Comparison of ENCODE assay signal across 10 cellular contexts in the genomic region with DNA sequence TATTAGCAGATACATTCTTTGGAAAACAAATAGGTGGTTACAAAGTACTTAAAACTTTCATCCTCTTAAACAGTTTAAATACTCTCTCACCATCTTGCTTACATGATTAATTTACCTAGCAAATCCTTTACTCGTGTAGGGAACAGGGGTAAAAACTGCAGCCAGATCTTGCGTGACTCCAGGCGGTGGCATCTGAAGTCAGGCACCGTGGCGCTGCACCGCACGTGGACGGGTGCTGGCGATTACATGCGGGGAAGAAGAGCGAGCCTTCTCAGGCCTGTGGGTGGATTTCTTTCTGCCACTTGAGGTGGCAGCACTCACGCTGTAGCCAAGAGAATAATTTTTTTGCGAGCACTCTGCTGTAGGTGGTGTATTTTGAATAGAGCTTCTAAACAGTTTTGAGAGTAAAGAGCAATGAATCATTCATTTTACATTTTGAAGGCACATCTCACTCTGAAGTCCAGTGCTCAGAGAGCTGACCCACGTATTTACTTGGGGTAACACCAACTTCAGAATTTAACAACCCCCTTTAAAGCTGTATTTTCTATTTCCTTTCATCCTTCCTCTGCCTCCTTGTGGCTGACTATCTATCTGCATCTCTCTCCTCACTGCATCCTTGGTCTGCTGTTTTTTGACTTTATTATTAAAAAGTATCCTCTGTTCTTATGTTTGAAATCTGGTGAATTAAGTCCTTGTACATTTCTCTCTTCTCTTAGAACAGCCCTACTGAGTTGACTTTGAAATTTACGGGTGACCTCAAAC.
A peak's percentile ranks its signal among the peaks of the same experiment; 100 is the strongest.
DNase-seq lines count a peak whose midpoint lies in the region; ATAC-seq and TF ChIP-seq lines count a peak whose summit lies in the region.
"Had no signal": no experiment of that assay in that cellular context is flagged by ENCODE, and none has a peak within 500 bp of the region (broad histone marks: within the 10 kb centered on the region; RNA-seq: fewer than 3 reads in every experiment).

No MANE protein-coding gene starts in this region.

- peaks cover 0 to 98% (median 63%) of the 10 kb centered on the region in 9 donors for H3K36me3 ChIP-seq in heart right ventricle
- peaks cover 45% of the 10 kb centered on the region for H3K36me3 ChIP-seq in right atrium auricular region

- intact Hi-C loops in heart right ventricle (cut with DNase I) = loop anchor here in 9 of 10 donors (1.0 to 10.0 kb wide), 11 partner anchors 65 to 369 kb away; no protein-coding TSS in a partner anchor

- H3K27ac ChIP-seq in heart right ventricle (peak overlapping the region in 5 of 10 donors; percentile 8 to 71 (median 33)), right atrium auricular region (peak overlapping the region in 1 of 2 donors; percentile 18)

- no peak overlapping the region for H3K27ac Mint-ChIP-seq in WTC11
- H3K27ac Mint-ChIP-seq: activated naive CD8-positive, alpha-beta T cell; CD8-positive, alpha-beta T cell had no signal

- H3K36me3 Mint-ChIP-seq in WTC11 = peaks cover 3% of the 10 kb centered on the region; the same call in 1 of the 2 replicates
- H3K36me3 Mint-ChIP-seq: activated naive CD8-positive, alpha-beta T cell; CD8-positive, alpha-beta T cell had no signal

- POLR2A ChIA-PET in WTC11 (lab: Charles Lee) = no interaction called here

- WGBS in heart right ventricle, 2 donors = 79 to 86% methylated on average over 15 of the region's 15 CpGs

- DNase-seq in heart right ventricle = no peak
- DNase-seq in right atrium auricular region (ENCODE audit: low spot score) = no peak
- no peak for DNase-seq in WTC11 (ENCODE audit: low spot score)
- peak; percentile 3 for DNase-seq in kidney glomerular epithelial cell (lab: John Stamatoyannopoulos, UW)
- no peak for DNase-seq in epidermal melanocyte (ENCODE audit: insufficient read length, low spot score)
- DNase-seq in NCI-H2107 treated with DMSO at 0.1 percent for 48 hours (lab: John Stamatoyannopoulos, UW; ENCODE audit: unreplicated experiment) = no peak
- DNase-seq in activated CD4-positive, alpha-beta T cell treated with anti-CD3 and anti-CD28 coated beads, Interleukin-2, amount 50 U/mL, for 1 hour = no peak
- DNase-seq in NCI-H146 (lab: John Stamatoyannopoulos, UW) = no peak
- DNase-seq: CD8-positive, alpha-beta T cell had no signal

- H3K4me1 ChIP-seq in heart right ventricle = peaks cover 0 to 81% (median 31%) of the 10 kb centered on the region in 9 donors
- peaks cover 0 to 30% of the 10 kb centered on the region in 2 donors for H3K4me1 ChIP-seq in right atrium auricular region

- H3K9me3 Mint-ChIP-seq in WTC11 = peaks cover 3% of the 10 kb centered on the region
- H3K9me3 Mint-ChIP-seq: CD8-positive, alpha-beta T cell had no signal

- H3K27me3 ChIP-seq in heart right ventricle = no peaks in the 10 kb centered on the region
- no peaks in the 10 kb centered on the region for H3K27me3 ChIP-seq in right atrium auricular region

- H3K9me3 ChIP-seq in heart right ventricle (no peaks in the 10 kb centered on the region), right atrium auricular region (no peaks in the 10 kb centered on the region)

- H3K4me3 Mint-ChIP-seq in WTC11 = no peak overlapping the region
- H3K4me3 Mint-ChIP-seq: activated naive CD8-positive, alpha-beta T cell; CD8-positive, alpha-beta T cell had no signal

- peak in 7 of 9 donors; percentile 22 to 58 (median 38) for TF ChIP-seq CTCF in heart right ventricle (IDR thresholded peaks at IDR 0.05)
- TF ChIP-seq CTCF in right atrium auricular region (IDR thresholded peaks at IDR 0.05) = peak in 1 of 2 donors; percentile 44
- TF ChIP-seq CTCF in WTC11 (IDR thresholded peaks at IDR 0.05) = no peak

- H3K4me3 ChIP-seq in heart right ventricle (no peak overlapping the region), right atrium auricular region (no peak overlapping the region)

- CTCF ChIA-PET in WTC11 (lab: Charles Lee) = interaction anchor here (0.6 to 4.3 kb wide), 28 partner anchors 8 to 373 kb away, joined by 3 to 41 read pairs (median 4); no protein-coding TSS in a partner anchor

- no peaks in the 10 kb centered on the region for H3K4me1 Mint-ChIP-seq in WTC11

- ATAC-seq in heart right ventricle (no peak), WTC11 (0 out of 2 replicates have a peak, but pooled peaks have one; percentile 28)
- ATAC-seq: CD8-positive, alpha-beta T cell had no signal

- H3K27me3 Mint-ChIP-seq in WTC11 (ENCODE audit: low read depth) = no peaks in the 10 kb centered on the region
- H3K27me3 Mint-ChIP-seq: activated naive CD8-positive, alpha-beta T cell had no signal

TF ChIP-seq in WTC11, 78 proteins besides CTCF, POLR2A, EP300 and RAD21 (continues in another document):
- no peak for TF ChIP-seq PRRX2 (CRISPR knock-in tag; IDR thresholded peaks at IDR 0.05)
- no peak for TF ChIP-seq ZBTB21 (CRISPR knock-in tag; IDR thresholded peaks at IDR 0.05; ENCODE audit: borderline replicate concordance)
- no peak for TF ChIP-seq TEAD4 (CRISPR knock-in tag; IDR thresholded peaks at IDR 0.05)
- TF ChIP-seq, protein P1, sequence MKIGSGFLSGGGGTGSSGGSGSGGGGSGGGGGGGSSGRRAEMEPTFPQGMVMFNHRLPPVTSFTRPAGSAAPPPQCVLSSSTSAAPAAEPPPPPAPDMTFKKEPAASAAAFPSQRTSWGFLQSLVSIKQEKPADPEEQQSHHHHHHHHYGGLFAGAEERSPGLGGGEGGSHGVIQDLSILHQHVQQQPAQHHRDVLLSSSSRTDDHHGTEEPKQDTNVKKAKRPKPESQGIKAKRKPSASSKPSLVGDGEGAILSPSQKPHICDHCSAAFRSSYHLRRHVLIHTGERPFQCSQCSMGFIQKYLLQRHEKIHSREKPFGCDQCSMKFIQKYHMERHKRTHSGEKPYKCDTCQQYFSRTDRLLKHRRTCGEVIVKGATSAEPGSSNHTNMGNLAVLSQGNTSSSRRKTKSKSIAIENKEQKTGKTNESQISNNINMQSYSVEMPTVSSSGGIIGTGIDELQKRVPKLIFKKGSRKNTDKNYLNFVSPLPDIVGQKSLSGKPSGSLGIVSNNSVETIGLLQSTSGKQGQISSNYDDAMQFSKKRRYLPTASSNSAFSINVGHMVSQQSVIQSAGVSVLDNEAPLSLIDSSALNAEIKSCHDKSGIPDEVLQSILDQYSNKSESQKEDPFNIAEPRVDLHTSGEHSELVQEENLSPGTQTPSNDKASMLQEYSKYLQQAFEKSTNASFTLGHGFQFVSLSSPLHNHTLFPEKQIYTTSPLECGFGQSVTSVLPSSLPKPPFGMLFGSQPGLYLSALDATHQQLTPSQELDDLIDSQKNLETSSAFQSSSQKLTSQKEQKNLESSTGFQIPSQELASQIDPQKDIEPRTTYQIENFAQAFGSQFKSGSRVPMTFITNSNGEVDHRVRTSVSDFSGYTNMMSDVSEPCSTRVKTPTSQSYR (CRISPR knock-in tag; IDR thresholded peaks at IDR 0.05) = no peak
- no peak for TF ChIP-seq RELA (CRISPR knock-in tag; IDR thresholded peaks at IDR 0.05; ENCODE audit: borderline replicate concordance)
- no peak for TF ChIP-seq ZNF232 (CRISPR knock-in tag; IDR thresholded peaks at IDR 0.05)
- TF ChIP-seq, protein P2, sequence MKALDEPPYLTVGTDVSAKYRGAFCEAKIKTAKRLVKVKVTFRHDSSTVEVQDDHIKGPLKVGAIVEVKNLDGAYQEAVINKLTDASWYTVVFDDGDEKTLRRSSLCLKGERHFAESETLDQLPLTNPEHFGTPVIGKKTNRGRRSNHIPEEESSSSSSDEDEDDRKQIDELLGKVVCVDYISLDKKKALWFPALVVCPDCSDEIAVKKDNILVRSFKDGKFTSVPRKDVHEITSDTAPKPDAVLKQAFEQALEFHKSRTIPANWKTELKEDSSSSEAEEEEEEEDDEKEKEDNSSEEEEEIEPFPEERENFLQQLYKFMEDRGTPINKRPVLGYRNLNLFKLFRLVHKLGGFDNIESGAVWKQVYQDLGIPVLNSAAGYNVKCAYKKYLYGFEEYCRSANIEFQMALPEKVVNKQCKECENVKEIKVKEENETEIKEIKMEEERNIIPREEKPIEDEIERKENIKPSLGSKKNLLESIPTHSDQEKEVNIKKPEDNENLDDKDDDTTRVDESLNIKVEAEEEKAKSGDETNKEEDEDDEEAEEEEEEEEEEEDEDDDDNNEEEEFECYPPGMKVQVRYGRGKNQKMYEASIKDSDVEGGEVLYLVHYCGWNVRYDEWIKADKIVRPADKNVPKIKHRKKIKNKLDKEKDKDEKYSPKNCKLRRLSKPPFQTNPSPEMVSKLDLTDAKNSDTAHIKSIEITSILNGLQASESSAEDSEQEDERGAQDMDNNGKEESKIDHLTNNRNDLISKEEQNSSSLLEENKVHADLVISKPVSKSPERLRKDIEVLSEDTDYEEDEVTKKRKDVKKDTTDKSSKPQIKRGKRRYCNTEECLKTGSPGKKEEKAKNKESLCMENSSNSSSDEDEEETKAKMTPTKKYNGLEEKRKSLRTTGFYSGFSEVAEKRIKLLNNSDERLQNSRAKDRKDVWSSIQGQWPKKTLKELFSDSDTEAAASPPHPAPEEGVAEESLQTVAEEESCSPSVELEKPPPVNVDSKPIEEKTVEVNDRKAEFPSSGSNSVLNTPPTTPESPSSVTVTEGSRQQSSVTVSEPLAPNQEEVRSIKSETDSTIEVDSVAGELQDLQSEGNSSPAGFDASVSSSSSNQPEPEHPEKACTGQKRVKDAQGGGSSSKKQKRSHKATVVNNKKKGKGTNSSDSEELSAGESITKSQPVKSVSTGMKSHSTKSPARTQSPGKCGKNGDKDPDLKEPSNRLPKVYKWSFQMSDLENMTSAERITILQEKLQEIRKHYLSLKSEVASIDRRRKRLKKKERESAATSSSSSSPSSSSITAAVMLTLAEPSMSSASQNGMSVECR (CRISPR knock-in tag; IDR thresholded peaks at IDR 0.05; ENCODE audit: borderline replicate concordance) = no peak
- no peak for TF ChIP-seq ZNF512 (CRISPR knock-in tag; IDR thresholded peaks at IDR 0.05; ENCODE audit: borderline replicate concordance)
- TF ChIP-seq, protein P3, sequence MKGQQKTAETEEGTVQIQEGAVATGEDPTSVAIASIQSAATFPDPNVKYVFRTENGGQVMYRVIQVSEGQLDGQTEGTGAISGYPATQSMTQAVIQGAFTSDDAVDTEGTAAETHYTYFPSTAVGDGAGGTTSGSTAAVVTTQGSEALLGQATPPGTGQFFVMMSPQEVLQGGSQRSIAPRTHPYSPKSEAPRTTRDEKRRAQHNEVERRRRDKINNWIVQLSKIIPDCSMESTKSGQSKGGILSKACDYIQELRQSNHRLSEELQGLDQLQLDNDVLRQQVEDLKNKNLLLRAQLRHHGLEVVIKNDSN (CRISPR knock-in tag; IDR thresholded peaks at IDR 0.05) = no peak
